In genomic region chr16:86516618-86517003, GRCh38 we compare ENCODE assay signal across 15 cellular contexts. TPM values are rescaled to one million over a fixed set of nuclear protein-coding genes. Genes with fewer than 3 reads are reported as not detected.
DNase-seq lines count a peak whose midpoint lies in the region; ATAC-seq and TF ChIP-seq lines count a peak whose summit lies in the region.
"Had no signal": no experiment of that assay in that cellular context is flagged by ENCODE, and none has a peak within 500 bp of the region (broad histone marks: within the 10 kb centered on the region; RNA-seq: fewer than 3 reads in every experiment).

No MANE protein-coding gene starts in this region.

- H3K4me1 ChIP-seq in left lung = peaks cover 7 to 15% of the 10 kb centered on the region in 2 donors
- H3K4me1 ChIP-seq in sigmoid colon = peaks cover 0 to 45% (median 38%) of the 10 kb centered on the region in 4 donors

- H3K27me3 Mint-ChIP-seq in HFFc6 (ENCODE audit: insufficient read depth) = peaks cover 11% of the 10 kb centered on the region

- intact Hi-C loops in left lung (cut with DNase I) (loop anchor here (5.0 to 10.0 kb wide), 4 partner anchors 174 to 444 kb away; no protein-coding TSS in a partner anchor), sigmoid colon (cut with DNase I) (loop anchor here (2.0 kb wide), 1 partner anchor 318 kb away; no protein-coding TSS in a partner anchor)

- H3K4me3 ChIP-seq in left lung (peak overlapping the region in 1 of 2 donors; percentile 54), sigmoid colon (peak overlapping the region; percentile 81 to 95 (median 86))
- H3K4me3 ChIP-seq: suprapubic skin had no signal

- TF ChIP-seq CTCF in HFFc6 (IDR thresholded peaks at IDR 0.05) (no peak), left lung (IDR thresholded peaks at IDR 0.05) (no peak), sigmoid colon (IDR thresholded peaks at IDR 0.05) (peak in 1 of 4 experiments; percentile 10)

- H3K9me3 Mint-ChIP-seq in HFFc6 = no peaks in the 10 kb centered on the region
- H3K9me3 Mint-ChIP-seq: activated naive CD4-positive, alpha-beta T cell treated with anti-CD3 and anti-CD28 coated beads, Interleukin-2, amount 50 U/mL, for 24 hours had no signal

- ATAC-seq in left lung (no peak), HG03378 (IDR thresholded peaks at IDR 0.05; ENCODE audit: unreplicated experiment) (no peak)

- TF ChIP-seq POLR2A in sigmoid colon (IDR thresholded peaks at IDR 0.05) = no peak

- WGBS in sigmoid colon, 2 donors = 10 to 16% methylated on average over 29 of the region's 29 CpGs

- H3K27ac ChIP-seq in left lung (peak overlapping the region; percentile 83 to 96), sigmoid colon (peak overlapping the region; percentile 99 to 100 (median 99))
- H3K27ac ChIP-seq: C4-2B, ovary, suprapubic skin had no signal

- peaks cover 31% of the 10 kb centered on the region for H3K36me3 Mint-ChIP-seq in HFFc6 (ENCODE audit: low read depth)
- H3K36me3 Mint-ChIP-seq: activated naive CD4-positive, alpha-beta T cell treated with anti-CD3 and anti-CD28 coated beads, Interleukin-2, amount 50 U/mL, for 24 hours had no signal

- H3K4me3 Mint-ChIP-seq in HFFc6 = 0 out of 2 replicates have a peak overlapping the region, but pooled peaks have one; percentile 15
- H3K4me3 Mint-ChIP-seq: activated naive CD4-positive, alpha-beta T cell treated with anti-CD3 and anti-CD28 coated beads, Interleukin-2, amount 50 U/mL, for 24 hours had no signal

- H3K27me3 ChIP-seq in left lung (peaks cover 52 to 100% of the 10 kb centered on the region in 2 donors), sigmoid colon (peaks cover 3 to 5% (median 3%) of the 10 kb centered on the region in 3 donors)

- TF ChIP-seq EP300 in sigmoid colon (IDR thresholded peaks at IDR 0.05) = no peak

- H3K36me3 ChIP-seq in left lung (no peaks in the 10 kb centered on the region), sigmoid colon (peaks cover 15 to 40% (median 19%) of the 10 kb centered on the region in 4 donors)
- H3K36me3 ChIP-seq: ovary, suprapubic skin had no signal

- peaks cover 46% of the 10 kb centered on the region for H3K4me1 Mint-ChIP-seq in HFFc6 (ENCODE audit: low read depth)

- DNase-seq in HFFc6 (no peak), astrocyte of the hippocampus (ENCODE audit: low read depth, low spot score) (peak; percentile 43), left lung (no peak), sigmoid colon (peak; percentile 77), hippocampal formation (lab: John Stamatoyannopoulos, UW) (no peak), NCI-H1930 (lab: John Stamatoyannopoulos, UW) (no peak), DMS53 (lab: John Stamatoyannopoulos, UW) (no peak)
- DNase-seq: NCI-H1694, OCI-M1, ovary had no signal

- no peak overlapping the region; the same call in 1 of the 2 replicates for H3K27ac Mint-ChIP-seq in HFFc6
- H3K27ac Mint-ChIP-seq: activated naive CD4-positive, alpha-beta T cell treated with anti-CD3 and anti-CD28 coated beads, Interleukin-2, amount 50 U/mL, for 24 hours had no signal

- no peaks in the 10 kb centered on the region for H3K9me3 ChIP-seq in left lung
- no peaks in the 10 kb centered on the region for H3K9me3 ChIP-seq in sigmoid colon
- H3K9me3 ChIP-seq: ovary, suprapubic skin had no signal

RNA-seq across cellular contexts. Expression of gene FOXF1, which starts 6.3 kb away (rescaled TPM):
- total RNA-seq in HFFc6 (2021; fragmentation: NEBNext Ultra II Directional; extraction: Animal tissue kit (Norgen Biotek cat#: 25700)) = 10 to 100 TPM; 12.5 to 20.5 (median 17.9) TPM
- total RNA-seq in left lung = 10 to 100 TPM; 21.7 to 30.3 TPM
- total RNA-seq in sigmoid colon = 10 to 100 TPM; 44.6 to 74.2 (median 59.3) TPM
- polyA plus RNA-seq in sigmoid colon = 1 to 10 TPM; 2.5 to 8.5 (median 4.8) TPM

RNA-seq across cellular contexts. Expression of gene MTHFSD, which starts 38.4 kb away (rescaled TPM):
- total RNA-seq in HFFc6 (2021; fragmentation: NEBNext Ultra II Directional; extraction: Animal tissue kit (Norgen Biotek cat#: 25700)) = 10 to 100 TPM; 16.8 to 18.6 (median 17.0) TPM
- total RNA-seq in left lung (10 to 100 TPM; 19.7 to 20.2 TPM), sigmoid colon (10 to 100 TPM; 10.7 to 18.8 (median 11.9) TPM)
- 10 to 100 TPM in 1 of 3 donors, 1 to 10 TPM in 2; 5.5 to 12.9 (median 6.6) TPM for polyA plus RNA-seq in sigmoid colon

RNA-seq across cellular contexts. Expression of gene FOXC2, which starts 50.0 kb away (rescaled TPM):
- 1 to 10 TPM; 6.3 to 8.4 (median 7.9) TPM for total RNA-seq in HFFc6 (2021; fragmentation: NEBNext Ultra II Directional; extraction: Animal tissue kit (Norgen Biotek cat#: 25700))
- total RNA-seq in left lung = 1 to 10 TPM in 1 of 2 donors, under 1 TPM in 1; 0.41 to 2.0 TPM
- total RNA-seq in sigmoid colon = under 1 TPM; under 0.01 to 0.81 (median 0.39) TPM
- under 1 TPM in 2 of 3 donors, not detected in 1; 0.25 to 0.60 TPM for polyA plus RNA-seq in sigmoid colon
- total RNA-seq: NCI-H460 had no signal

Comparison
In these comparisons a context has a peak if more than half of its experiments do, and no peak if none do; other contexts are left out.
1. DNase-seq: peak in astrocyte of the hippocampus (single experiment) and sigmoid colon (single experiment); none in HFFc6 (single experiment), left lung (0 of 2), hippocampal formation (0 of 2), NCI-H1930 (0 of 2) and DMS53 (single experiment).